7 cellular contexts compared by ENCODE assay signal in the genomic region with DNA sequence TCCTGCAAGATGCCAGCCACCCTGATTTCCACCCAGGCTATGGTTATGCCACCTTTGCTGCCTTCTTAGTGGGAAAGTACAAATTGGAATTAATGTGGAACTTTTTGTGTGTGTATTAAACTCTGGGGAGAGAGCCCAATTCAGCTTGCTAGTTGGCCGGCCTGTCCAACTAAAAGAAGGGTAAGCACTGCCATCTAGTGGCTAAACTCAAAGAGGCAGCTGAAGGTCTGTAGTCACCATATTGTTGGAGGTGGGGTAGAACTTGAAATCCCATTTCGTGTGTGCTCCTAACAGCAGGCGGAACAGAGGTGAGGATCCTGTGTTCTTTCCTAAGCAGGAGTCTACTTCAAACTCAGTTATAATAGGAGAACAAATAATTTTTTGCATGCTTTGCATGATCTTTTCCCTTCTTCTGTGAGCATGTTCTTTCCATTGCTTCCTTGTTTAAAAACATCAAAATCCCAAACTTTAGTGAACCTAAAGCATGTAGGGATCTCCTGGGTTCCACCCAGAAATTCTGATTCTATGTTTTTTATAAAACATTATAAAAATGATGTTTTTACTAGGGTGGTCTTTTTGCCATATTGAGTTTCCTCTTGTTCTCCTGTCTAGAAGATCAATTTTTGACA.
DNase-seq lines count a peak whose midpoint lies in the region; FAIRE-seq and TF ChIP-seq lines count a peak whose summit lies in the region.

No MANE protein-coding gene starts in this region.

- H3K9me3 Mint-ChIP-seq in activated T-helper 2 cell treated with anti-CD3 and anti-CD28 coated beads, Interferon-gamma antibody, Interleukin-2, Interleukin-4, amounts not matched to agents 10 μg/mL and 5 μg/mL and 100 μg/mL, durations not matched to agents 14 hours and 24 hours and 36 hours, result no peaks in the 10 kb centered on the region

- DNase-seq in GM12891 (ENCODE audit: insufficient read length, low spot score), result no peak
- peak; percentile 66 for DNase-seq in LHCN-M2 (ENCODE audit: low read depth)
- DNase-seq in RWPE1 (ENCODE audit: low spot score), result peak; percentile 80
- peak; percentile 56 for DNase-seq in activated T-helper 2 cell treated with anti-CD3 and anti-CD28 coated beads, Interferon-gamma antibody, Interleukin-2, Interleukin-4, amounts not matched to agents 10 μg/mL and 5 μg/mL and 100 μg/mL, durations not matched to agents 14 hours and 24 hours and 36 hours (ENCODE audit: low spot score)
- peak; percentile 89 for DNase-seq in fibroblast of the aortic adventitia (ENCODE audit: low read depth)
- peak; percentile 37 for DNase-seq in non-pigmented ciliary epithelial cell (ENCODE audit: low read depth)
- peak; percentile 88 for DNase-seq in testis

- no peak overlapping the region for H3K27ac Mint-ChIP-seq in activated T-helper 2 cell treated with anti-CD3 and anti-CD28 coated beads, Interferon-gamma antibody, Interleukin-2, Interleukin-4, amounts not matched to agents 10 μg/mL and 5 μg/mL and 100 μg/mL, durations not matched to agents 14 hours and 24 hours and 36 hours

- FAIRE-seq in GM12891 (lab: Jason Lieb, UNC), result peak; percentile 98

- peaks cover 21% of the 10 kb centered on the region for H3K4me1 Mint-ChIP-seq in activated T-helper 2 cell treated with anti-CD3 and anti-CD28 coated beads, Interferon-gamma antibody, Interleukin-2, Interleukin-4, amounts not matched to agents 10 μg/mL and 5 μg/mL and 100 μg/mL, durations not matched to agents 14 hours and 24 hours and 36 hours (ENCODE audit: low read depth)

- H3K4me3 Mint-ChIP-seq in activated T-helper 2 cell treated with anti-CD3 and anti-CD28 coated beads, Interferon-gamma antibody, Interleukin-2, Interleukin-4, amounts not matched to agents 10 μg/mL and 5 μg/mL and 100 μg/mL, durations not matched to agents 14 hours and 24 hours and 36 hours (ENCODE audit: low read depth), result no peak overlapping the region

- 21 to 29% methylated on average over 3 of the region's 3 CpGs for WGBS in testis, 2 donors

- H3K36me3 ChIP-seq in testis (ENCODE audit: low read depth, missing control alignments), result no peaks in the 10 kb centered on the region

- POLR2A ChIA-PET in RWPE1 (lab: Yijun Ruan, JAX; ENCODE audit: low non-redundant PET), result interaction anchor here (0.6 kb wide), 1 partner anchor 562 kb away, joined by 4 read pairs; no protein-coding TSS in a partner anchor

- no peak for TF ChIP-seq POLR2A in GM12891 (IDR thresholded peaks at IDR 0.05; ENCODE audit: low read depth, low read length)
- TF ChIP-seq POLR2A in testis (IDR thresholded peaks at IDR 0.05), result no peak

- intact Hi-C loops in activated T-helper 2 cell treated with anti-CD3 and anti-CD28 coated beads, Interferon-gamma antibody, Interleukin-2, Interleukin-4, amounts not matched to agents 10 μg/mL and 5 μg/mL and 100 μg/mL, durations not matched to agents 14 hours and 24 hours and 36 hours (cut with micrococcal nuclease), result loop anchor here (1.0 to 2.0 kb wide), 4 partner anchors 127 to 342 kb away; no protein-coding TSS in a partner anchor
- intact Hi-C loops in testis (cut with DNase I; ENCODE audit: low total_unique reads), result no loop called here

- no peaks in the 10 kb centered on the region for H3K27me3 ChIP-seq in testis

- H3K36me3 Mint-ChIP-seq in activated T-helper 2 cell treated with anti-CD3 and anti-CD28 coated beads, Interferon-gamma antibody, Interleukin-2, Interleukin-4, amounts not matched to agents 10 μg/mL and 5 μg/mL and 100 μg/mL, durations not matched to agents 14 hours and 24 hours and 36 hours (ENCODE audit: low read depth), result peaks cover 75% of the 10 kb centered on the region

- no peaks in the 10 kb centered on the region for H3K9me3 ChIP-seq in testis

- H3K27ac ChIP-seq in RWPE1, result no peak overlapping the region
- no peak overlapping the region for H3K27ac ChIP-seq in testis

- no peaks in the 10 kb centered on the region for H3K27me3 Mint-ChIP-seq in activated T-helper 2 cell treated with anti-CD3 and anti-CD28 coated beads, Interferon-gamma antibody, Interleukin-2, Interleukin-4, amounts not matched to agents 10 μg/mL and 5 μg/mL and 100 μg/mL, durations not matched to agents 14 hours and 24 hours and 36 hours (ENCODE audit: low read depth)

- no peak overlapping the region for H3K4me3 ChIP-seq in fibroblast of the aortic adventitia (ENCODE audit: low read depth, low read length)
- no peak overlapping the region for H3K4me3 ChIP-seq in testis

- H3K4me1 ChIP-seq in testis, result no peaks in the 10 kb centered on the region

- CTCF ChIA-PET in RWPE1 (lab: Yijun Ruan, JAX), result interaction anchor here (0.6 to 2.0 kb wide), 18 partner anchors 25 to 1565 kb away, joined by 3 to 22 read pairs (median 4); no protein-coding TSS in a partner anchor

- peak; percentile 82 for TF ChIP-seq CTCF in RWPE1 (conservative IDR thresholded peaks at IDR 0.05; ENCODE audit: low read depth)
- peak; percentile 81 for TF ChIP-seq CTCF in fibroblast of the aortic adventitia (IDR thresholded peaks at IDR 0.05; ENCODE audit: insufficient read depth, low read length)
- TF ChIP-seq CTCF in testis (IDR thresholded peaks at IDR 0.05), result peak; percentile 81 to 87 (median 84)

TF ChIP-seq in GM12891, 5 proteins besides CTCF, POLR2A, EP300 and RAD21:
- no peak for TF ChIP-seq TAF1 (IDR thresholded peaks at IDR 0.05; ENCODE audit: low read depth, low read length)
- TF ChIP-seq PAX5 (IDR thresholded peaks at IDR 0.05; ENCODE audit: insufficient read depth, low read length, severe bottlenecking), result no peak
- TF ChIP-seq POU2F2 (IDR thresholded peaks at IDR 0.05; ENCODE audit: low read depth, low read length), result no peak
